In the genomic region with DNA sequence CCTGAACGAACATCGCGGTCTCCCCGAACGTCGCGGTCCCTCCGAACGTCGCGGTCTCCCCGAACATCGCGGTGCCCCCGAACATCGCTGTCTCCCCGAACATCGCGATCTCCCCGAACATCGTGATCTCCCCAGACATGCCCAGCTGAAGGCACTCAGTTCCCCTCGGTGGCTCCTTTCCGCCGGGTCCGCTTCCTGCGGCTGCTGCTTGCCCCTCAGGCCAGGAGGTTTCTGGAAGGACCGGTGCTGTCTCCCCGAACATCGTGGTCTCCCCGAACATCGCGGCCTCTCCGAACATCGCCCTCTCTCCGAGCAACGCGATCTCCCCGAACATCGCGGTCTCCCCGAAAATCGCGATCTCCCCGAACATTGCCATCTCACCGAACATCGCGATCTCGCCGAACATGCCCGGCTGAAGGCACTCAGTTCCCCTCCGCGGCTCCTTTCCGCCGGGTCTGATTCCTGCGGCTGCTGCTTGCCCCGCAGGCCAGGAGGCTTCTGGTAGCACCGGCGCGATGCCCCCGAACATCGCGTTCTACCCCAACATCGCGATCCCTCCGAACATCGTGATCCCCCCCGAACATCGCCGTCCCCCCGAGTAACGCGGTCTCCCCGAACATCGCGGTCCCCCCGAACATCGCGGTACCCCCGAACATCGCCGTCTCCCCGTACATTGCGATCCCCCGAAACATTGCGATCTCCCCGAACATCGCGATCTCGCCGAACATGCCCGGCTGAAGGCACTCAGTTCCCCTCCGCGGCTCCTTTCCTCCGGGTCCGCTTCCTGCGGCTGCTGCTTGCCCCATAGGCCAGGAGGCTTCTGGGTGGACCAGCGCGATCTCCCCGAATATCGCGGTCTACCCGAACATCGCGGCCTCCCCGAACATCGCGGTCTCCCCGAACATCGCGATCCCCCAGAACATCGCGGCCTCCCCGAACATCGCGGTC, we compare ENCODE assay signal across 9 cellular contexts. TPM values are rescaled to one million over a fixed set of nuclear protein-coding genes. Genes with fewer than 3 reads are reported as not detected.
DNase-seq lines count a peak whose midpoint lies in the region; ATAC-seq, FAIRE-seq and TF ChIP-seq lines count a peak whose summit lies in the region.
"Had no signal": no experiment of that assay in that cellular context is flagged by ENCODE, and none has a peak within 500 bp of the region (broad histone marks: within the 10 kb centered on the region; RNA-seq: fewer than 3 reads in every experiment).

No MANE protein-coding gene starts in this region.

- H3K36me3 Mint-ChIP-seq in CD8-positive, alpha-beta T cell, result no peaks in the 10 kb centered on the region

- no peak for TF ChIP-seq RAD21 in HepG2 (CRISPR knock-in tag; IDR thresholded peaks at IDR 0.05)

- H4K20me1 ChIP-seq in mammary epithelial cell (ENCODE audit: insufficient read depth, low read length), result no peaks in the 10 kb centered on the region
- H4K20me1 ChIP-seq in HepG2 (ENCODE audit: insufficient read depth, low read length), result no peaks in the 10 kb centered on the region

- H3K79me2 ChIP-seq in mammary epithelial cell (ENCODE audit: insufficient read depth, low read length), result no peaks in the 10 kb centered on the region
- H3K79me2 ChIP-seq in HepG2 (ENCODE audit: insufficient read depth, low read length), result no peaks in the 10 kb centered on the region

- peak in 2 of 7 experiments; percentile 22 to 31 for DNase-seq in CD8-positive, alpha-beta T cell
- DNase-seq in NCI-H1092 (lab: John Stamatoyannopoulos, UW) (peak; percentile 9), mammary epithelial cell (no peak), HepG2 (ENCODE audit: low spot score) (no peak), tibial artery (no peak), H54 (ENCODE audit: insufficient read length, low spot score) (no peak)

- H3K4me2 ChIP-seq in mammary epithelial cell (ENCODE audit: insufficient read depth, low read depth, low read length), result peak overlapping the region; percentile 99
- H3K4me2 ChIP-seq in HepG2 (ENCODE audit: low read depth, low read length), result no peak overlapping the region

- BruUV-seq in mammary epithelial cell (replicated peaks; lab: Mats Ljungman, UMichigan) (TSS peak; percentile 79), HepG2 (replicated peaks; lab: Mats Ljungman, UMichigan) (no TSS peak)

- H3K4me3 ChIP-seq in CD8-positive, alpha-beta T cell (ENCODE audit: low read depth, low read length), result peak overlapping the region; percentile 74
- peak overlapping the region; percentile 39 to 60 (median 53) for H3K4me3 ChIP-seq in mammary epithelial cell (replicated peaks in 1 of 3; ENCODE audit: insufficient read depth in 1 of 3, low read depth in 2 of 3, low read length in 3 of 3)
- H3K4me3 ChIP-seq in HepG2 (replicated peaks in 1 of 3; ENCODE audit: insufficient read depth in 1 of 3, low read depth in 2 of 3, low read length in 3 of 3), result no peak overlapping the region
- H3K4me3 ChIP-seq in tibial artery, result peak overlapping the region; percentile 45 to 54

- POLR2A ChIA-PET in CD8-positive, alpha-beta T cell (lab: Charles Lee), result no interaction called here
- POLR2A ChIA-PET in HepG2 (lab: Yijun Ruan, JAX), result no interaction called here

- FAIRE-seq in HepG2 (lab: Jason Lieb, UNC) (no peak), H54 (lab: Jason Lieb, UNC) (no peak)

- H3K4me3 Mint-ChIP-seq in CD8-positive, alpha-beta T cell, result peak overlapping the region; percentile 92

- no peak for TF ChIP-seq EP300 in HepG2 (IDR thresholded peaks at IDR 0.05; ENCODE audit: low read depth in 2 of 2, low read length in 2 of 2)
- TF ChIP-seq EP300 in HepG2 (CRISPR knock-in tag; IDR thresholded peaks at IDR 0.05; ENCODE audit: borderline replicate concordance), result no peak

- H3K27me3 Mint-ChIP-seq in CD8-positive, alpha-beta T cell (ENCODE audit: low read depth), result peaks cover 83% of the 10 kb centered on the region

- H3K4me1 ChIP-seq in CD8-positive, alpha-beta T cell (ENCODE audit: insufficient read depth, low read length), result peaks cover 25% of the 10 kb centered on the region
- H3K4me1 ChIP-seq in mammary epithelial cell (ENCODE audit: insufficient read depth, low read length) (peaks cover 22% of the 10 kb centered on the region), HepG2 (ENCODE audit: insufficient read depth, low read length) (peaks cover 4% of the 10 kb centered on the region; the same call in 1 of the 2 replicates), tibial artery (peaks cover 0 to 28% (median 26%) of the 10 kb centered on the region in 4 donors)

- dilution Hi-C loops in mammary epithelial cell (cut with HindIII; ENCODE audit: low sequenced_read_pairs), result loop anchor here (5.0 kb wide), 1 partner anchor 88 kb away; no protein-coding TSS in a partner anchor

- peaks cover 25% of the 10 kb centered on the region for H3K4me1 Mint-ChIP-seq in CD8-positive, alpha-beta T cell (ENCODE audit: low read depth)

- peak overlapping the region; percentile 46 for H3K27ac Mint-ChIP-seq in CD8-positive, alpha-beta T cell

- no peaks in the 10 kb centered on the region for H3K9me3 Mint-ChIP-seq in CD8-positive, alpha-beta T cell

- intact Hi-C loops in CD8-positive, alpha-beta T cell (cut with DNase I, micrococcal nuclease), result loop anchor here in 1 of 2 experiments (1.0 to 2.0 kb wide), 2 partner anchors 30 to 41 kb away; no protein-coding TSS in a partner anchor
- intact Hi-C loops in mammary epithelial cell (cut with micrococcal nuclease) (no loop called here), HepG2 (cut with micrococcal nuclease; ENCODE audit: unreplicated experiment) (no loop called here), tibial artery (cut with DNase I; ENCODE audit: low total_unique reads) (no loop called here)

- no peaks in the 10 kb centered on the region for H3K9me3 ChIP-seq in CD8-positive, alpha-beta T cell (ENCODE audit: low read length)
- peaks cover 3% of the 10 kb centered on the region for H3K9me3 ChIP-seq in mammary epithelial cell (replicated peaks; ENCODE audit: insufficient read depth, low read length)
- H3K9me3 ChIP-seq in HepG2 (ENCODE audit: low read length), result no peaks in the 10 kb centered on the region
- H3K9me3 ChIP-seq in tibial artery, result no peaks in the 10 kb centered on the region

- 9% methylated on average over 49 of the region's 115 CpGs for WGBS in mammary epithelial cell (ENCODE audit: low coverage, missing lambda C conversion rate)
- WGBS in HepG2 (ENCODE audit: low lambda C conversion rate), result 88% methylated on average over 115 of the region's 115 CpGs

- no peak for ATAC-seq in CD8-positive, alpha-beta T cell
- ATAC-seq in HepG2, result no peak
- ATAC-seq in GM21576 (IDR thresholded peaks at IDR 0.05; ENCODE audit: unreplicated experiment), result no peak
- no peak for ATAC-seq in GM19455 (IDR thresholded peaks at IDR 0.05; ENCODE audit: unreplicated experiment)

- no peak for TF ChIP-seq POLR2A in HepG2 (IDR thresholded peaks at IDR 0.05; ENCODE audit: insufficient read depth in 1 of 2, low read depth in 2 of 2, low read length in 2 of 2)
- TF ChIP-seq POLR2A in H54 (IDR thresholded peaks at IDR 0.05; ENCODE audit: low read depth, low read length), result no peak

- no peak for TF ChIP-seq CTCF in CD8-positive, alpha-beta T cell (IDR thresholded peaks at IDR 0.05)
- TF ChIP-seq CTCF in mammary epithelial cell (conservative IDR thresholded peaks at IDR 0.05 in 1 of 2, IDR thresholded peaks at IDR 0.05 in 1 of 2; ENCODE audit: extremely low read depth in 1 of 2, insufficient read depth in 1 of 2, low read depth in 1 of 2, low read length in 2 of 2) (no peak), HepG2 (CRISPR knock-in tag; IDR thresholded peaks at IDR 0.05) (no peak), tibial artery (IDR thresholded peaks at IDR 0.05) (no peak)

- no peak overlapping the region for H3K27ac ChIP-seq in CD8-positive, alpha-beta T cell (ENCODE audit: low read depth, low read length)
- H3K27ac ChIP-seq in mammary epithelial cell (ENCODE audit: insufficient read depth, low read depth, low read length), result no peak overlapping the region
- no peak overlapping the region for H3K27ac ChIP-seq in HepG2 (ENCODE audit: extremely low read length, insufficient read depth, low read length)
- H3K27ac ChIP-seq in tibial artery, result no peak overlapping the region

- H3K27me3 ChIP-seq in CD8-positive, alpha-beta T cell (ENCODE audit: insufficient read depth, low read length), result peaks cover 44% of the 10 kb centered on the region
- H3K27me3 ChIP-seq in mammary epithelial cell (ENCODE audit: insufficient read depth, low read length), result peaks cover 18% of the 10 kb centered on the region
- peaks cover 5 to 46% of the 10 kb centered on the region in 2 experiments for H3K27me3 ChIP-seq in HepG2 (ENCODE audit: control insufficient read depth in 1 of 2, insufficient read depth in 2 of 2, low read length in 2 of 2)
- peaks cover 0 to 76% of the 10 kb centered on the region in 2 donors for H3K27me3 ChIP-seq in tibial artery

- no peaks in the 10 kb centered on the region for H3K36me3 ChIP-seq in CD8-positive, alpha-beta T cell (ENCODE audit: insufficient read depth, low read length)
- H3K36me3 ChIP-seq in mammary epithelial cell (ENCODE audit: insufficient read depth, low read length), result no peaks in the 10 kb centered on the region
- H3K36me3 ChIP-seq in HepG2 (replicated peaks in 1 of 2; ENCODE audit: control insufficient read depth in 1 of 2, insufficient read depth in 2 of 2, low read length in 2 of 2), result no peaks in the 10 kb centered on the region
- H3K36me3 ChIP-seq in tibial artery, result no peaks in the 10 kb centered on the region

- H3K9ac ChIP-seq in mammary epithelial cell (ENCODE audit: insufficient read depth, low read length) (peak overlapping the region; percentile 16), HepG2 (ENCODE audit: insufficient read depth, low read depth, low read length) (no peak overlapping the region)

- H2AFZ ChIP-seq in mammary epithelial cell (ENCODE audit: low read depth, low read length) (peak overlapping the region; percentile 96), HepG2 (ENCODE audit: low read length) (no peak overlapping the region)

- CTCF ChIA-PET in CD8-positive, alpha-beta T cell (lab: Charles Lee), result interaction anchor here (0.9 to 1.2 kb wide), 4 partner anchors 14 to 75 kb away, joined by 3 read pairs; no protein-coding TSS in a partner anchor
- CTCF ChIA-PET in mammary epithelial cell (lab: Charles Lee; ENCODE audit: low non-redundant PET), result no interaction called here
- CTCF ChIA-PET in HepG2 (lab: Yijun Ruan, JAX; ENCODE audit: low intra/inter-chr PET ratio, low total read pairs), result no interaction called here

- in situ Hi-C loops in mammary epithelial cell (cut with MboI; ENCODE audit: low sequenced_read_pairs in 2 of 2) (no loop called here), HepG2 (cut with HindIII; ENCODE audit: extremely low pct_ligation_motif_present, low pct_unique_long_range_greater_than_20kb) (no loop called here)

RNA-seq across cellular contexts. Expression of gene ULBP1, which starts 0.8 kb away (rescaled TPM):
- total RNA-seq in CD8-positive, alpha-beta T cell, result under 1 TPM; 0.28 to 0.41 TPM
- 10 to 100 TPM in 1 of 2 donors, 1 to 10 TPM in 1; 5.2 to 23.5 TPM for total RNA-seq in mammary epithelial cell
- 1.3 TPM for polyA plus RNA-seq in mammary epithelial cell
- polyA minus RNA-seq in mammary epithelial cell, result not detected
- total RNA-seq in HepG2 (2016; rRNA removed; fragmentation: Illumina TruSeq; extraction: Trizol), result 0.04 TPM in 1 of 2 replicates, not detected in the other
- not detected in 2 replicates for total RNA-seq in HepG2 (2016; cell fraction: cytosol; rRNA removed; fragmentation: Illumina TruSeq; extraction: Trizol; ENCODE audit: low read depth)
- 0.06 TPM in 1 of 2 replicates, not detected in the other for total RNA-seq in HepG2 (2016; cell fraction: insoluble cytoplasmic fraction; rRNA removed; fragmentation: Illumina TruSeq; extraction: Trizol)
- total RNA-seq in HepG2 (2016; cell fraction: membrane; rRNA removed; fragmentation: Illumina TruSeq; extraction: Trizol), result not detected in 2 replicates
- 0.12 TPM in 1 of 2 replicates, not detected in the other for total RNA-seq in HepG2 (2016; cell fraction: nucleus; rRNA removed; fragmentation: Illumina TruSeq; extraction: Trizol)
- 0.08 and 0.09 TPM in 2 replicates for polyA plus RNA-seq in HepG2 (2011; rRNA removed)
- polyA plus RNA-seq in HepG2 (2011; cell fraction: cytosol; rRNA removed), result 0.11 and 0.13 TPM in 2 replicates
- 0.05 and 0.10 TPM in 2 replicates for polyA plus RNA-seq in HepG2 (2011; cell fraction: nucleus; rRNA removed)
- 0.27 and 0.39 TPM in 2 replicates for polyA plus RNA-seq in HepG2 (2012)
- not detected in 2 replicates for polyA plus RNA-seq in HepG2 (2016; cell fraction: cytosol; fragmentation: Illumina TruSeq; extraction: Trizol; ENCODE audit: low read depth)
- 0.09 TPM in 1 of 2 replicates, not detected in the other for polyA plus RNA-seq in HepG2 (2016; cell fraction: insoluble cytoplasmic fraction; fragmentation: Illumina TruSeq; extraction: Trizol; ENCODE audit: low read depth)
- not detected in 2 replicates for polyA plus RNA-seq in HepG2 (2016; cell fraction: membrane; fragmentation: Illumina TruSeq; extraction: Trizol; ENCODE audit: low read depth)
- polyA plus RNA-seq in HepG2 (2016; cell fraction: nucleus; fragmentation: Illumina TruSeq; extraction: Trizol; ENCODE audit: insufficient read depth, low read depth), result 0.16 TPM in 1 of 2 replicates, not detected in the other
- 0.06 and 0.21 TPM in 2 replicates for polyA minus RNA-seq in HepG2 (2011; rRNA and poly(A)+ RNA removed; ENCODE audit: low replicate concordance)
- not detected in 2 replicates for polyA minus RNA-seq in HepG2 (2011; cell fraction: cytosol; rRNA and poly(A)+ RNA removed)
- 0.12 and 0.13 TPM in 2 replicates for polyA minus RNA-seq in HepG2 (2011; cell fraction: nucleus; rRNA and poly(A)+ RNA removed)

RNA-seq across cellular contexts. Expression of gene ULBP2, which starts 22.7 kb away (rescaled TPM):
- 1 to 10 TPM; 7.2 to 9.7 TPM for total RNA-seq in CD8-positive, alpha-beta T cell
- total RNA-seq in mammary epithelial cell, result 10 to 100 TPM; 12.9 to 14.5 TPM
- polyA plus RNA-seq in mammary epithelial cell, result 20.7 TPM
- 1.7 TPM for polyA minus RNA-seq in mammary epithelial cell
- total RNA-seq in HepG2 (2016; rRNA removed; fragmentation: Illumina TruSeq; extraction: Trizol), result not detected in 2 replicates
- total RNA-seq in HepG2 (2016; cell fraction: cytosol; rRNA removed; fragmentation: Illumina TruSeq; extraction: Trizol; ENCODE audit: low read depth), result not detected in 2 replicates
- total RNA-seq in HepG2 (2016; cell fraction: insoluble cytoplasmic fraction; rRNA removed; fragmentation: Illumina TruSeq; extraction: Trizol), result not detected in 2 replicates
- not detected in 2 replicates for total RNA-seq in HepG2 (2016; cell fraction: membrane; rRNA removed; fragmentation: Illumina TruSeq; extraction: Trizol)
- total RNA-seq in HepG2 (2016; cell fraction: nucleus; rRNA removed; fragmentation: Illumina TruSeq; extraction: Trizol), result not detected in 2 replicates
- not detected in 2 replicates for polyA plus RNA-seq in HepG2 (2011; rRNA removed)
- polyA plus RNA-seq in HepG2 (2011; cell fraction: cytosol; rRNA removed), result not detected in 2 replicates
- polyA plus RNA-seq in HepG2 (2011; cell fraction: nucleus; rRNA removed), result not detected in 2 replicates
- not detected in 2 replicates for polyA plus RNA-seq in HepG2 (2012)
- not detected in 2 replicates for polyA plus RNA-seq in HepG2 (2016; cell fraction: cytosol; fragmentation: Illumina TruSeq; extraction: Trizol; ENCODE audit: low read depth)
- polyA plus RNA-seq in HepG2 (2016; cell fraction: insoluble cytoplasmic fraction; fragmentation: Illumina TruSeq; extraction: Trizol; ENCODE audit: low read depth), result not detected in 2 replicates
- polyA plus RNA-seq in HepG2 (2016; cell fraction: membrane; fragmentation: Illumina TruSeq; extraction: Trizol; ENCODE audit: low read depth), result not detected in 2 replicates
- polyA plus RNA-seq in HepG2 (2016; cell fraction: nucleus; fragmentation: Illumina TruSeq; extraction: Trizol; ENCODE audit: insufficient read depth, low read depth), result not detected in 2 replicates
- not detected in 2 replicates for polyA minus RNA-seq in HepG2 (2011; rRNA and poly(A)+ RNA removed; ENCODE audit: low replicate concordance)
- not detected in 2 replicates for polyA minus RNA-seq in HepG2 (2011; cell fraction: cytosol; rRNA and poly(A)+ RNA removed)
- not detected in 2 replicates for polyA minus RNA-seq in HepG2 (2011; cell fraction: nucleus; rRNA and poly(A)+ RNA removed)

RNA-seq across cellular contexts. Expression of gene RAET1G, which starts 41.6 kb away (rescaled TPM):
- total RNA-seq in CD8-positive, alpha-beta T cell, result not detected
- total RNA-seq in mammary epithelial cell (10 to 100 TPM in 1 of 2 donors, 1 to 10 TPM in 1; 6.3 to 28.8 TPM), HepG2 (2016; rRNA removed; fragmentation: Illumina TruSeq; extraction: Trizol) (not detected in 2 replicates)
- polyA plus RNA-seq in mammary epithelial cell (32.3 TPM), HepG2 (2011; rRNA removed) (not detected in 2 replicates)
- 3.1 TPM for polyA minus RNA-seq in mammary epithelial cell
- not detected in 2 replicates for total RNA-seq in HepG2 (2016; cell fraction: cytosol; rRNA removed; fragmentation: Illumina TruSeq; extraction: Trizol; ENCODE audit: low read depth)
- not detected in 2 replicates for total RNA-seq in HepG2 (2016; cell fraction: insoluble cytoplasmic fraction; rRNA removed; fragmentation: Illumina TruSeq; extraction: Trizol)
- not detected in 2 replicates for total RNA-seq in HepG2 (2016; cell fraction: membrane; rRNA removed; fragmentation: Illumina TruSeq; extraction: Trizol)
- total RNA-seq in HepG2 (2016; cell fraction: nucleus; rRNA removed; fragmentation: Illumina TruSeq; extraction: Trizol), result not detected in 2 replicates
- polyA plus RNA-seq in HepG2 (2011; cell fraction: cytosol; rRNA removed), result not detected in 2 replicates
- not detected in 2 replicates for polyA plus RNA-seq in HepG2 (2011; cell fraction: nucleus; rRNA removed)
- not detected in 2 replicates for polyA plus RNA-seq in HepG2 (2012)
- polyA plus RNA-seq in HepG2 (2016; cell fraction: cytosol; fragmentation: Illumina TruSeq; extraction: Trizol; ENCODE audit: low read depth), result not detected in 2 replicates
- polyA plus RNA-seq in HepG2 (2016; cell fraction: insoluble cytoplasmic fraction; fragmentation: Illumina TruSeq; extraction: Trizol; ENCODE audit: low read depth), result not detected in 2 replicates
- polyA plus RNA-seq in HepG2 (2016; cell fraction: membrane; fragmentation: Illumina TruSeq; extraction: Trizol; ENCODE audit: low read depth), result not detected in 2 replicates
- not detected in 2 replicates for polyA plus RNA-seq in HepG2 (2016; cell fraction: nucleus; fragmentation: Illumina TruSeq; extraction: Trizol; ENCODE audit: insufficient read depth, low read depth)
- polyA minus RNA-seq in HepG2 (2011; rRNA and poly(A)+ RNA removed; ENCODE audit: low replicate concordance), result 6.1 TPM in 1 of 2 replicates, not detected in the other
- not detected in 2 replicates for polyA minus RNA-seq in HepG2 (2011; cell fraction: cytosol; rRNA and poly(A)+ RNA removed)
- polyA minus RNA-seq in HepG2 (2011; cell fraction: nucleus; rRNA and poly(A)+ RNA removed), result not detected in 2 replicates
- total RNA-seq: left colon had no signal

Comparison
In these comparisons a context has a peak if more than half of its experiments do, and no peak if none do; other contexts are left out.
1. H3K4me3 ChIP-seq: peak in CD8-positive, alpha-beta T cell (single experiment), mammary epithelial cell (3 of 3) and tibial artery (2 of 2); none in HepG2 (0 of 3).
2. RNA of gene ULBP1, which starts 0.8 kb away (total RNA-seq): 5.2 to 23.5 TPM in mammary epithelial cell; 0.28 to 0.41 TPM in CD8-positive, alpha-beta T cell and 0.04 to 0.12 TPM in HepG2; every median in the first group is over 4 times any median in the second.
3. RNA of gene RAET1G, which starts 41.6 kb away (total RNA-seq): 6.3 to 28.8 TPM in mammary epithelial cell; not detected in CD8-positive, alpha-beta T cell and not detected in HepG2; every median in the first group is over 4 times any median in the second.